Comparison of ENCODE assay signal across 18 cellular contexts in genomic region chr2:213156682-213157081, GRCh38. TPM values are rescaled to one million over a fixed set of nuclear protein-coding genes. Genes with fewer than 3 reads are reported as not detected.
DNase-seq lines count a peak whose midpoint lies in the region; ATAC-seq and TF ChIP-seq lines count a peak whose summit lies in the region.
"Had no signal": no experiment of that assay in that cellular context is flagged by ENCODE, and none has a peak within 500 bp of the region (broad histone marks: within the 10 kb centered on the region; RNA-seq: fewer than 3 reads in every experiment).

No MANE protein-coding gene starts in this region.

- ATAC-seq in DND-41 (ENCODE audit: insufficient read depth, low read depth) (no peak), gastrocnemius medialis (no peak)
- ATAC-seq in stimulated activated memory B cell treated with anti-CD40 and anti-IgM and Interleukin-4, amounts not matched to agents 10 μg/mL and 1 μg/mL and 100 μg/mL, for 72 hours: no peak
- ATAC-seq: GM23338 had no signal

- H2AFZ ChIP-seq in DND-41 (ENCODE audit: low read depth, low read length) (0 out of 2 replicates have a peak overlapping the region, but pooled peaks have one; percentile 7), fibroblast of lung (ENCODE audit: low read length) (peak overlapping the region; percentile 10)
- H2AFZ ChIP-seq: GM23338 had no signal

- intact Hi-C loops in gastrocnemius medialis (cut with DNase I; ENCODE audit: low total_unique reads): loop anchor here (2.0 kb wide), 1 partner anchor 294 kb away; no protein-coding TSS in a partner anchor

- no peak overlapping the region for H3K27ac ChIP-seq in DND-41 (ENCODE audit: low read length)
- peak overlapping the region; percentile 96 for H3K27ac ChIP-seq in KOPT-K1 (ENCODE audit: low read depth, low read length, poor library complexity, severe bottlenecking)
- no peak overlapping the region for H3K27ac ChIP-seq in fibroblast of lung (ENCODE audit: insufficient read depth, low read length)
- no peak overlapping the region for H3K27ac ChIP-seq in gastrocnemius medialis
- H3K27ac ChIP-seq: RWPE1 had no signal

- H3K9me3 Mint-ChIP-seq in stimulated activated memory B cell treated with anti-CD40 and anti-IgM and Interleukin-4, amounts not matched to agents 10 μg/mL and 1 μg/mL and 100 μg/mL, for 72 hours: no peaks in the 10 kb centered on the region
- H3K9me3 Mint-ChIP-seq: CD8-positive, alpha-beta memory T cell; GM23338 had no signal

- H4K20me1 ChIP-seq in DND-41 (ENCODE audit: insufficient read depth, low read length): no peaks in the 10 kb centered on the region
- no peaks in the 10 kb centered on the region for H4K20me1 ChIP-seq in fibroblast of lung (ENCODE audit: control insufficient read depth, extremely low read depth, insufficient read depth, low read length)

- in situ Hi-C loops in gastrocnemius medialis (cut with MboI; ENCODE audit: low sequenced_read_pairs in 4 of 4): loop anchor here in 3 of 4 donors (5.0 to 10.0 kb wide), 3 partner anchors 379 to 472 kb away; no protein-coding TSS in a partner anchor

- H3K4me3 Mint-ChIP-seq in stimulated activated memory B cell treated with anti-CD40 and anti-IgM and Interleukin-4, amounts not matched to agents 10 μg/mL and 1 μg/mL and 100 μg/mL, for 72 hours: no peak overlapping the region
- H3K4me3 Mint-ChIP-seq: CD8-positive, alpha-beta memory T cell; GM23338 had no signal

- H3K4me2 ChIP-seq in DND-41 (ENCODE audit: insufficient read depth, low read length) (no peak overlapping the region), fibroblast of lung (ENCODE audit: extremely low read depth, insufficient read depth, low read length) (no peak overlapping the region)
- H3K4me2 ChIP-seq: GM23338 had no signal

- H3K4me1 ChIP-seq in DND-41 (ENCODE audit: insufficient read depth, low read length) (peaks cover 49% of the 10 kb centered on the region), fibroblast of lung (ENCODE audit: control insufficient read depth, extremely low read depth, insufficient read depth, low read length) (peaks cover 3% of the 10 kb centered on the region), gastrocnemius medialis (peaks cover 7 to 12% of the 10 kb centered on the region in 2 donors)
- H3K4me1 ChIP-seq: BE2C had no signal

- H3K9me3 ChIP-seq in DND-41 (ENCODE audit: insufficient read depth, low read length, severe bottlenecking) (no peaks in the 10 kb centered on the region), KOPT-K1 (ENCODE audit: insufficient read depth, low read length, poor library complexity, severe bottlenecking) (no peaks in the 10 kb centered on the region), fibroblast of lung (ENCODE audit: control insufficient read depth, insufficient read depth, low read depth, low read length) (no peaks in the 10 kb centered on the region), gastrocnemius medialis (no peaks in the 10 kb centered on the region)
- H3K9me3 ChIP-seq: BE2C, MG63 had no signal

- H3K36me3 ChIP-seq in DND-41 (ENCODE audit: insufficient read depth, low read length): no peaks in the 10 kb centered on the region
- H3K36me3 ChIP-seq in KOPT-K1 (ENCODE audit: insufficient read depth, low read length): no peaks in the 10 kb centered on the region
- H3K36me3 ChIP-seq in fibroblast of lung (ENCODE audit: control insufficient read depth, insufficient read depth, low read length): no peaks in the 10 kb centered on the region
- H3K36me3 ChIP-seq in gastrocnemius medialis: no peaks in the 10 kb centered on the region
- H3K36me3 ChIP-seq: BE2C, MG63 had no signal

- H3K27me3 ChIP-seq in DND-41 (ENCODE audit: insufficient read depth, low read length, poor library complexity) (no peaks in the 10 kb centered on the region), fibroblast of lung (ENCODE audit: control insufficient read depth, insufficient read depth, low read length) (no peaks in the 10 kb centered on the region), gastrocnemius medialis (no peaks in the 10 kb centered on the region)
- H3K27me3 ChIP-seq: MG63 had no signal

- no peak overlapping the region for H3K4me3 ChIP-seq in DND-41 (ENCODE audit: low read depth in 1 of 2, low read length in 2 of 2)
- no peak overlapping the region for H3K4me3 ChIP-seq in fibroblast of lung (replicated peaks in 1 of 4; ENCODE audit: control extremely low read depth in 1 of 4, insufficient read depth in 1 of 4, low read depth in 3 of 4, low read length in 4 of 4)
- H3K4me3 ChIP-seq in gastrocnemius medialis: no peak overlapping the region
- H3K4me3 ChIP-seq: GM23338, MG63 had no signal

- no peak for DNase-seq in DND-41
- DNase-seq in fibroblast of lung (ENCODE audit: low read depth in 2 of 2): no peak
- no peak for DNase-seq in AML-193 (lab: John Stamatoyannopoulos, UW)
- no peak for DNase-seq in activated CD4-positive, alpha-beta T cell treated with anti-CD3 and anti-CD28 coated beads, Interleukin-2, amount 50 U/mL, for 1 hour
- DNase-seq in gastrocnemius medialis: no peak
- DNase-seq: BE2C, DMS79 treated with DMSO at 0.1 percent for 48 hours, GDM1, KBM-7, MG63, NCI-H1105, NCI-H187, NCI-H526 treated with DMSO at 0.1 percent for 48 hours had no signal

- TF ChIP-seq CTCF in DND-41 (IDR thresholded peaks at IDR 0.05; ENCODE audit: borderline replicate concordance, extremely low read depth, low read length, poor library complexity, severe bottlenecking) (no peak), fibroblast of lung (conservative IDR thresholded peaks at IDR 0.05 in 1 of 2, IDR thresholded peaks at IDR 0.05 in 1 of 2; ENCODE audit: low read depth in 1 of 2, low read length in 2 of 2) (no peak), gastrocnemius medialis (IDR thresholded peaks at IDR 0.05 in 4 of 5, conservative IDR thresholded peaks at IDR 0.05 in 1 of 5) (no peak)

- H3K4me1 Mint-ChIP-seq in stimulated activated memory B cell treated with anti-CD40 and anti-IgM and Interleukin-4, amounts not matched to agents 10 μg/mL and 1 μg/mL and 100 μg/mL, for 72 hours: peaks cover 33% of the 10 kb centered on the region

- H3K79me2 ChIP-seq in DND-41 (ENCODE audit: insufficient read depth, low read length) (peaks cover 31% of the 10 kb centered on the region), fibroblast of lung (ENCODE audit: control insufficient read depth, insufficient read depth, low read length) (no peaks in the 10 kb centered on the region)

- H3K27ac Mint-ChIP-seq in stimulated activated memory B cell treated with anti-CD40 and anti-IgM and Interleukin-4, amounts not matched to agents 10 μg/mL and 1 μg/mL and 100 μg/mL, for 72 hours: peak overlapping the region; percentile 81
- H3K27ac Mint-ChIP-seq: GM23338 had no signal

- TF ChIP-seq POLR2A in gastrocnemius medialis (IDR thresholded peaks at IDR 0.05): no peak

- H3K27me3 Mint-ChIP-seq in stimulated activated memory B cell treated with anti-CD40 and anti-IgM and Interleukin-4, amounts not matched to agents 10 μg/mL and 1 μg/mL and 100 μg/mL, for 72 hours: no peaks in the 10 kb centered on the region

- no peaks in the 10 kb centered on the region for H3K36me3 Mint-ChIP-seq in stimulated activated memory B cell treated with anti-CD40 and anti-IgM and Interleukin-4, amounts not matched to agents 10 μg/mL and 1 μg/mL and 100 μg/mL, for 72 hours

- H3K9ac ChIP-seq in DND-41 (ENCODE audit: low read depth, low read length): no peak overlapping the region
- H3K9ac ChIP-seq in fibroblast of lung (ENCODE audit: insufficient read depth, low read length): no peak overlapping the region

RNA-seq across cellular contexts. Expression of gene IKZF2, which starts 5.3 kb away (rescaled TPM):
- total RNA-seq in fibroblast of lung: 8.2 and 17.2 TPM in 2 replicates
- 4.9 and 6.4 TPM in 2 replicates for polyA plus RNA-seq in fibroblast of lung
- polyA plus RNA-seq in fibroblast of lung (2012): 2.7 and 2.8 TPM in 2 replicates
- polyA minus RNA-seq in fibroblast of lung (ENCODE audit: low replicate concordance): 4.9 and 12.6 TPM in 2 replicates
- total RNA-seq in gastrocnemius medialis: 10 to 100 TPM in 1 of 4 donors, 1 to 10 TPM in 3; 4.9 to 15.5 (median 6.0) TPM
